Comparison of ENCODE assay signal across 12 cellular contexts in genomic region chr2:68716948-68717661, GRCh38. TPM values are rescaled to one million over a fixed set of nuclear protein-coding genes. Genes with fewer than 3 reads are reported as not detected.
A peak's percentile ranks its signal among the peaks of the same experiment; 100 is the strongest.
DNase-seq lines count a peak whose midpoint lies in the region; ATAC-seq and TF ChIP-seq lines count a peak whose summit lies in the region.
"Had no signal": no experiment of that assay in that cellular context is flagged by ENCODE, and none has a peak within 500 bp of the region (broad histone marks: within the 10 kb centered on the region; RNA-seq: fewer than 3 reads in every experiment).

No MANE protein-coding gene starts in this region.

- 84% methylated on average over 5 of the region's 5 CpGs for WGBS in esophagus muscularis mucosa
- 90% methylated on average over 5 of the region's 5 CpGs for WGBS in mammary epithelial cell (ENCODE audit: low coverage, missing lambda C conversion rate)

- no peak for TF ChIP-seq EP300 in esophagus muscularis mucosa (IDR thresholded peaks at IDR 0.05)

- H3K79me2 ChIP-seq in mammary epithelial cell (ENCODE audit: insufficient read depth, low read length) = no peaks in the 10 kb centered on the region

- no peaks in the 10 kb centered on the region for H3K27me3 Mint-ChIP-seq in CD8-positive, alpha-beta T cell (ENCODE audit: low read depth)
- H3K27me3 Mint-ChIP-seq in T-helper 1 cell treated with Interleukin-12 subunit alpha and Interleukin-12 subunit beta and Interleukin-4 antibody, amounts not matched to agents 30 μg/mL and 1 μg/mL, for 36 hours (ENCODE audit: low read depth) = no peaks in the 10 kb centered on the region
- H3K27me3 Mint-ChIP-seq in endothelial cell (ENCODE audit: unreplicated experiment) = no peaks in the 10 kb centered on the region

- CTCF ChIA-PET in CD8-positive, alpha-beta T cell (lab: Charles Lee) = interaction anchor here (0.7 to 7.7 kb wide), 16 partner anchors 6 to 254 kb away, joined by 3 to 70 read pairs (median 6); partner anchors contain the start of gene ARHGAP25
- CTCF ChIA-PET in mammary epithelial cell (lab: Charles Lee; ENCODE audit: low non-redundant PET) = no interaction called here

- in situ Hi-C loops in mammary epithelial cell (cut with MboI; ENCODE audit: low sequenced_read_pairs in 2 of 2) = loop anchor here in 1 of 2 donors (10.0 kb wide), 1 partner anchor 242 kb away; no protein-coding TSS in a partner anchor

- peak; percentile 49 for ATAC-seq in CD8-positive, alpha-beta T cell
- peak; percentile 28 for ATAC-seq in GM18520 (IDR thresholded peaks at IDR 0.05; ENCODE audit: unreplicated experiment)

- dilution Hi-C loops in mammary epithelial cell (cut with HindIII; ENCODE audit: low sequenced_read_pairs) = no loop called here

- no peak for TF ChIP-seq CTCF in CD8-positive, alpha-beta T cell (IDR thresholded peaks at IDR 0.05)
- TF ChIP-seq CTCF in esophagus muscularis mucosa (IDR thresholded peaks at IDR 0.05) (no peak), endothelial cell (IDR thresholded peaks at IDR 0.05; ENCODE audit: unreplicated experiment) (no peak), mammary epithelial cell (conservative IDR thresholded peaks at IDR 0.05 in 1 of 2, IDR thresholded peaks at IDR 0.05 in 1 of 2; ENCODE audit: extremely low read depth in 1 of 2, insufficient read depth in 1 of 2, low read depth in 1 of 2, low read length in 2 of 2) (no peak)

- no peaks in the 10 kb centered on the region for H3K36me3 ChIP-seq in CD8-positive, alpha-beta T cell (ENCODE audit: insufficient read depth, low read length)
- H3K36me3 ChIP-seq in esophagus muscularis mucosa (no peaks in the 10 kb centered on the region), mammary epithelial cell (ENCODE audit: insufficient read depth, low read length) (no peaks in the 10 kb centered on the region)

- no peak overlapping the region for H3K27ac ChIP-seq in CD8-positive, alpha-beta T cell (ENCODE audit: low read depth, low read length)
- H3K27ac ChIP-seq in esophagus muscularis mucosa (replicated peaks in 1 of 4) (no peak overlapping the region), mammary epithelial cell (ENCODE audit: insufficient read depth, low read depth, low read length) (no peak overlapping the region)
- H3K27ac ChIP-seq: PC-9 had no signal

- H3K4me1 ChIP-seq in CD8-positive, alpha-beta T cell (ENCODE audit: insufficient read depth, low read length) = peaks cover 69% of the 10 kb centered on the region
- H3K4me1 ChIP-seq in esophagus muscularis mucosa (peaks cover 0 to 4% (median 0%) of the 10 kb centered on the region in 4 donors), mammary epithelial cell (ENCODE audit: insufficient read depth, low read length) (no peaks in the 10 kb centered on the region)

- H3K4me3 Mint-ChIP-seq in CD8-positive, alpha-beta T cell = no peak overlapping the region
- H3K4me3 Mint-ChIP-seq in T-helper 1 cell treated with Interleukin-12 subunit alpha and Interleukin-12 subunit beta and Interleukin-4 antibody, amounts not matched to agents 30 μg/mL and 1 μg/mL, for 36 hours = peak overlapping the region; percentile 30
- H3K4me3 Mint-ChIP-seq in endothelial cell (ENCODE audit: unreplicated experiment) = no peak overlapping the region

- H3K9me3 ChIP-seq in CD8-positive, alpha-beta T cell (ENCODE audit: low read length) = no peaks in the 10 kb centered on the region
- H3K9me3 ChIP-seq in esophagus muscularis mucosa (no peaks in the 10 kb centered on the region), mammary epithelial cell (replicated peaks; ENCODE audit: insufficient read depth, low read length) (no peaks in the 10 kb centered on the region)

- H3K4me1 Mint-ChIP-seq in CD8-positive, alpha-beta T cell (ENCODE audit: low read depth) = peaks cover 78% of the 10 kb centered on the region
- peaks cover 90% of the 10 kb centered on the region for H3K4me1 Mint-ChIP-seq in T-helper 1 cell treated with Interleukin-12 subunit alpha and Interleukin-12 subunit beta and Interleukin-4 antibody, amounts not matched to agents 30 μg/mL and 1 μg/mL, for 36 hours (ENCODE audit: low read depth)
- peaks cover 4% of the 10 kb centered on the region for H3K4me1 Mint-ChIP-seq in endothelial cell (ENCODE audit: unreplicated experiment)

- no peak overlapping the region for H3K4me2 ChIP-seq in mammary epithelial cell (ENCODE audit: insufficient read depth, low read depth, low read length)
- H3K4me2 ChIP-seq: PC-9 had no signal

- no peak overlapping the region for H3K4me3 ChIP-seq in CD8-positive, alpha-beta T cell (ENCODE audit: low read depth, low read length)
- H3K4me3 ChIP-seq in esophagus muscularis mucosa (no peak overlapping the region), mammary epithelial cell (replicated peaks in 1 of 3; ENCODE audit: insufficient read depth in 1 of 3, low read depth in 2 of 3, low read length in 3 of 3) (no peak overlapping the region)
- H3K4me3 ChIP-seq: PC-9 had no signal

- H3K9me3 Mint-ChIP-seq in CD8-positive, alpha-beta T cell = no peaks in the 10 kb centered on the region
- peaks cover 6% of the 10 kb centered on the region for H3K9me3 Mint-ChIP-seq in T-helper 1 cell treated with Interleukin-12 subunit alpha and Interleukin-12 subunit beta and Interleukin-4 antibody, amounts not matched to agents 30 μg/mL and 1 μg/mL, for 36 hours
- H3K9me3 Mint-ChIP-seq in endothelial cell (ENCODE audit: unreplicated experiment) = no peaks in the 10 kb centered on the region

- H3K27me3 ChIP-seq in CD8-positive, alpha-beta T cell (ENCODE audit: insufficient read depth, low read length) = no peaks in the 10 kb centered on the region
- H3K27me3 ChIP-seq in esophagus muscularis mucosa (peaks cover 0 to 12% (median 0%) of the 10 kb centered on the region in 4 donors), mammary epithelial cell (ENCODE audit: insufficient read depth, low read length) (no peaks in the 10 kb centered on the region)

- no peaks in the 10 kb centered on the region for H4K20me1 ChIP-seq in mammary epithelial cell (ENCODE audit: insufficient read depth, low read length)

- H3K27ac Mint-ChIP-seq in CD8-positive, alpha-beta T cell = peak overlapping the region; percentile 50
- peak overlapping the region; percentile 86 for H3K27ac Mint-ChIP-seq in T-helper 1 cell treated with Interleukin-12 subunit alpha and Interleukin-12 subunit beta and Interleukin-4 antibody, amounts not matched to agents 30 μg/mL and 1 μg/mL, for 36 hours
- no peak overlapping the region for H3K27ac Mint-ChIP-seq in endothelial cell (ENCODE audit: unreplicated experiment)

- BruUV-seq in mammary epithelial cell (replicated peaks; lab: Mats Ljungman, UMichigan) = no TSS peak

- no peak for DNase-seq in CD8-positive, alpha-beta T cell
- DNase-seq in esophagus muscularis mucosa (ENCODE audit: extremely low spot score) = peak; percentile 31
- no peak for DNase-seq in endothelial cell (ENCODE audit: low spot score)
- DNase-seq in NCI-H69 (lab: John Stamatoyannopoulos, UW) = no peak
- no peak for DNase-seq in amygdala (lab: John Stamatoyannopoulos, UW)
- DNase-seq in mammary epithelial cell = no peak
- DNase-seq: kidney glomerular epithelial cell, NCI-H1048, NCI-H345, PC-9 had no signal

- H3K9ac ChIP-seq in mammary epithelial cell (ENCODE audit: insufficient read depth, low read length) = no peak overlapping the region

- POLR2A ChIA-PET in CD8-positive, alpha-beta T cell (lab: Charles Lee) = interaction anchor here (0.6 to 1.6 kb wide), 5 partner anchors 8 to 191 kb away, joined by 3 to 8 read pairs (median 4); no protein-coding TSS in a partner anchor

- H2AFZ ChIP-seq in mammary epithelial cell (ENCODE audit: low read depth, low read length) = no peak overlapping the region
- H2AFZ ChIP-seq: PC-9 had no signal

- H3K36me3 Mint-ChIP-seq in CD8-positive, alpha-beta T cell = no peaks in the 10 kb centered on the region
- H3K36me3 Mint-ChIP-seq in T-helper 1 cell treated with Interleukin-12 subunit alpha and Interleukin-12 subunit beta and Interleukin-4 antibody, amounts not matched to agents 30 μg/mL and 1 μg/mL, for 36 hours (ENCODE audit: low read depth) = peaks cover 12% of the 10 kb centered on the region
- H3K36me3 Mint-ChIP-seq in endothelial cell (ENCODE audit: low read depth, unreplicated experiment) = no peaks in the 10 kb centered on the region

- no peak for TF ChIP-seq POLR2A in esophagus muscularis mucosa (IDR thresholded peaks at IDR 0.05; ENCODE audit: low read depth)

- intact Hi-C loops in CD8-positive, alpha-beta T cell (cut with DNase I, micrococcal nuclease) = loop anchor here in 1 of 2 experiments (5.0 kb wide), 1 partner anchor 230 kb away; no protein-coding TSS in a partner anchor
- intact Hi-C loops in esophagus muscularis mucosa (cut with DNase I) (no loop called here), mammary epithelial cell (cut with micrococcal nuclease) (no loop called here)

RNA-seq across cellular contexts. Expression of gene ARHGAP25, which starts 17.5 kb away (rescaled TPM):
- total RNA-seq in CD8-positive, alpha-beta T cell = 10 to 100 TPM; 35.8 to 36.7 TPM
- 1 to 10 TPM; 3.7 to 9.3 (median 5.4) TPM for total RNA-seq in esophagus muscularis mucosa
- 4.6 TPM for total RNA-seq in endothelial cell (ENCODE audit: unreplicated experiment)
- total RNA-seq in mammary epithelial cell = 10 to 100 TPM; 23.3 to 62.3 TPM
- 44.5 TPM for polyA plus RNA-seq in mammary epithelial cell
- polyA minus RNA-seq in mammary epithelial cell = 69.8 TPM
- total RNA-seq: PC-9 had no signal
